ENCODE assay signal across 1 cellular context in the genomic region with DNA sequence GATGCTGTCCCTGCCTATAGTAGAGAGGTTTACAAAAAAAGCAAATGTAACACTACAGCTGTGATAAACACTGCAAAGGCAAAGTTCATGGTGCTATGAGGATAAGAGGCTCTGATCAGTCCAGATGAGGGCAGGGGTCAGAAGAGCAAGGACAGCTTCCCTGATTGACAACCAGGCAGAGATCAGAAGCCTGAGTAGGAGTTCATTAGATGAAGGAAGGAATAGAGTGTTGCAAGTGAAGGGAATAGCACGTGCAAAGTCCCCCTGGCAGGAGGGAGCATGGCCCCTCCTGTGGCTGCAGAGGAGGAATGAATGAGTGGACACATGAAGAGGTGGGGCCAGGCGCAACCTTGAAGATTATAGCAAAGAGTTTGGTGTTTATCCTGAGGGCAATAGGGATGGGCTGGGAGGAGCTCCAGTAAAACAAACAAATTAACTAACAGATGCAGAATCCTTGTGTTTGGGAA.
A peak's percentile ranks its signal among the peaks of the same experiment; 100 is the strongest.
TF ChIP-seq lines count a peak whose summit lies in the region.

No MANE protein-coding gene starts in this region.

TF ChIP-seq in HepG2, 621 proteins besides CTCF, POLR2A, EP300 and RAD21 (continued from another document and continues in another):
- TF ChIP-seq, protein P1, sequence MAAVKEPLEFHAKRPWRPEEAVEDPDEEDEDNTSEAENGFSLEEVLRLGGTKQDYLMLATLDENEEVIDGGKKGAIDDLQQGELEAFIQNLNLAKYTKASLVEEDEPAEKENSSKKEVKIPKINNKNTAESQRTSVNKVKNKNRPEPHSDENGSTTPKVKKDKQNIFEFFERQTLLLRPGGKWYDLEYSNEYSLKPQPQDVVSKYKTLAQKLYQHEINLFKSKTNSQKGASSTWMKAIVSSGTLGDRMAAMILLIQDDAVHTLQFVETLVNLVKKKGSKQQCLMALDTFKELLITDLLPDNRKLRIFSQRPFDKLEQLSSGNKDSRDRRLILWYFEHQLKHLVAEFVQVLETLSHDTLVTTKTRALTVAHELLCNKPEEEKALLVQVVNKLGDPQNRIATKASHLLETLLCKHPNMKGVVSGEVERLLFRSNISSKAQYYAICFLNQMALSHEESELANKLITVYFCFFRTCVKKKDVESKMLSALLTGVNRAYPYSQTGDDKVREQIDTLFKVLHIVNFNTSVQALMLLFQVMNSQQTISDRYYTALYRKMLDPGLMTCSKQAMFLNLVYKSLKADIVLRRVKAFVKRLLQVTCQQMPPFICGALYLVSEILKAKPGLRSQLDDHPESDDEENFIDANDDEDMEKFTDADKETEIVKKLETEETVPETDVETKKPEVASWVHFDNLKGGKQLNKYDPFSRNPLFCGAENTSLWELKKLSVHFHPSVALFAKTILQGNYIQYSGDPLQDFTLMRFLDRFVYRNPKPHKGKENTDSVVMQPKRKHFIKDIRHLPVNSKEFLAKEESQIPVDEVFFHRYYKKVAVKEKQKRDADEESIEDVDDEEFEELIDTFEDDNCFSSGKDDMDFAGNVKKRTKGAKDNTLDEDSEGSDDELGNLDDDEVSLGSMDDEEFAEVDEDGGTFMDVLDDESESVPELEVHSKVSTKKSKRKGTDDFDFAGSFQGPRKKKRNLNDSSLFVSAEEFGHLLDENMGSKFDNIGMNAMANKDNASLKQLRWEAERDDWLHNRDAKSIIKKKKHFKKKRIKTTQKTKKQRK (IDR thresholded peaks at IDR 0.05; ENCODE audit: low read length): no peak
- TF ChIP-seq MNT (IDR thresholded peaks at IDR 0.05) (no peak), SRSF9 (IDR thresholded peaks at IDR 0.05; ENCODE audit: borderline replicate concordance, insufficient read depth, low read depth, low read length, poor library complexity, severe bottlenecking) (no peak), ZNF850 (CRISPR knock-in tag; conservative IDR thresholded peaks at IDR 0.05) (no peak), MEIS1 (CRISPR knock-in tag; IDR thresholded peaks at IDR 0.05; ENCODE audit: borderline replicate concordance) (peak; percentile 55; the same call in 1 of the 2 replicates), ZNF543 (CRISPR knock-in tag; IDR thresholded peaks at IDR 0.05) (no peak), PHF8 (CRISPR knock-in tag; IDR thresholded peaks at IDR 0.05) (no peak), MIER2 (CRISPR knock-in tag; IDR thresholded peaks at IDR 0.05) (no peak), ZNF251 (CRISPR knock-in tag; IDR thresholded peaks at IDR 0.05) (no peak), ATAD3A (CRISPR knock-in tag; IDR thresholded peaks at IDR 0.05) (no peak), ZNF431 (CRISPR knock-in tag; IDR thresholded peaks at IDR 0.05; ENCODE audit: borderline replicate concordance, low read depth) (no peak), ZNF652 (CRISPR knock-in tag; IDR thresholded peaks at IDR 0.05; ENCODE audit: borderline replicate concordance, low read depth) (no peak), CC2D1A (CRISPR knock-in tag; IDR thresholded peaks at IDR 0.05) (no peak), ZNF615 (CRISPR knock-in tag; IDR thresholded peaks at IDR 0.05; ENCODE audit: borderline replicate concordance) (no peak), SIX4 (CRISPR knock-in tag; IDR thresholded peaks at IDR 0.05) (no peak), FOXP4 (CRISPR knock-in tag; IDR thresholded peaks at IDR 0.05) (0 out of 2 replicates have a peak, but pooled peaks have one; percentile 47), HNF4G (IDR thresholded peaks at IDR 0.05; ENCODE audit: borderline replicate concordance, low read depth, low read length) (no peak), HNF4G (CRISPR knock-in tag; IDR thresholded peaks at IDR 0.05; ENCODE audit: borderline replicate concordance, low read depth) (no peak), ZBTB1 (CRISPR knock-in tag; IDR thresholded peaks at IDR 0.05; ENCODE audit: borderline replicate concordance) (no peak), ATF7 (IDR thresholded peaks at IDR 0.05) (no peak), ATF7 (CRISPR knock-in tag; IDR thresholded peaks at IDR 0.05) (no peak), CSRNP1 (CRISPR knock-in tag; IDR thresholded peaks at IDR 0.05) (no peak), RELA (CRISPR knock-in tag; IDR thresholded peaks at IDR 0.05) (no peak), E2F1 (CRISPR knock-in tag; IDR thresholded peaks at IDR 0.05) (no peak), SKIL (CRISPR knock-in tag; IDR thresholded peaks at IDR 0.05; ENCODE audit: borderline replicate concordance) (no peak), ZNF550 (CRISPR knock-in tag; IDR thresholded peaks at IDR 0.05; ENCODE audit: borderline replicate concordance) (no peak), ZFP36L1 (CRISPR knock-in tag; IDR thresholded peaks at IDR 0.05) (no peak), JARID2 (CRISPR knock-in tag; IDR thresholded peaks at IDR 0.05; ENCODE audit: insufficient replicate concordance) (no peak), ETV5 (CRISPR knock-in tag; IDR thresholded peaks at IDR 0.05; ENCODE audit: borderline replicate concordance) (no peak), SAFB2 (CRISPR knock-in tag; IDR thresholded peaks at IDR 0.05; ENCODE audit: borderline replicate concordance, low read depth) (no peak)
- TF ChIP-seq, protein P2, sequence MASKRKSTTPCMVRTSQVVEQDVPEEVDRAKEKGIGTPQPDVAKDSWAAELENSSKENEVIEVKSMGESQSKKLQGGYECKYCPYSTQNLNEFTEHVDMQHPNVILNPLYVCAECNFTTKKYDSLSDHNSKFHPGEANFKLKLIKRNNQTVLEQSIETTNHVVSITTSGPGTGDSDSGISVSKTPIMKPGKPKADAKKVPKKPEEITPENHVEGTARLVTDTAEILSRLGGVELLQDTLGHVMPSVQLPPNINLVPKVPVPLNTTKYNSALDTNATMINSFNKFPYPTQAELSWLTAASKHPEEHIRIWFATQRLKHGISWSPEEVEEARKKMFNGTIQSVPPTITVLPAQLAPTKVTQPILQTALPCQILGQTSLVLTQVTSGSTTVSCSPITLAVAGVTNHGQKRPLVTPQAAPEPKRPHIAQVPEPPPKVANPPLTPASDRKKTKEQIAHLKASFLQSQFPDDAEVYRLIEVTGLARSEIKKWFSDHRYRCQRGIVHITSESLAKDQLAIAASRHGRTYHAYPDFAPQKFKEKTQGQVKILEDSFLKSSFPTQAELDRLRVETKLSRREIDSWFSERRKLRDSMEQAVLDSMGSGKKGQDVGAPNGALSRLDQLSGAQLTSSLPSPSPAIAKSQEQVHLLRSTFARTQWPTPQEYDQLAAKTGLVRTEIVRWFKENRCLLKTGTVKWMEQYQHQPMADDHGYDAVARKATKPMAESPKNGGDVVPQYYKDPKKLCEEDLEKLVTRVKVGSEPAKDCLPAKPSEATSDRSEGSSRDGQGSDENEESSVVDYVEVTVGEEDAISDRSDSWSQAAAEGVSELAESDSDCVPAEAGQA (IDR thresholded peaks at IDR 0.05; ENCODE audit: low read depth): no peak
- TF ChIP-seq, protein P2 (CRISPR knock-in tag; IDR thresholded peaks at IDR 0.05; ENCODE audit: borderline replicate concordance): no peak
- TF ChIP-seq, protein P3, sequence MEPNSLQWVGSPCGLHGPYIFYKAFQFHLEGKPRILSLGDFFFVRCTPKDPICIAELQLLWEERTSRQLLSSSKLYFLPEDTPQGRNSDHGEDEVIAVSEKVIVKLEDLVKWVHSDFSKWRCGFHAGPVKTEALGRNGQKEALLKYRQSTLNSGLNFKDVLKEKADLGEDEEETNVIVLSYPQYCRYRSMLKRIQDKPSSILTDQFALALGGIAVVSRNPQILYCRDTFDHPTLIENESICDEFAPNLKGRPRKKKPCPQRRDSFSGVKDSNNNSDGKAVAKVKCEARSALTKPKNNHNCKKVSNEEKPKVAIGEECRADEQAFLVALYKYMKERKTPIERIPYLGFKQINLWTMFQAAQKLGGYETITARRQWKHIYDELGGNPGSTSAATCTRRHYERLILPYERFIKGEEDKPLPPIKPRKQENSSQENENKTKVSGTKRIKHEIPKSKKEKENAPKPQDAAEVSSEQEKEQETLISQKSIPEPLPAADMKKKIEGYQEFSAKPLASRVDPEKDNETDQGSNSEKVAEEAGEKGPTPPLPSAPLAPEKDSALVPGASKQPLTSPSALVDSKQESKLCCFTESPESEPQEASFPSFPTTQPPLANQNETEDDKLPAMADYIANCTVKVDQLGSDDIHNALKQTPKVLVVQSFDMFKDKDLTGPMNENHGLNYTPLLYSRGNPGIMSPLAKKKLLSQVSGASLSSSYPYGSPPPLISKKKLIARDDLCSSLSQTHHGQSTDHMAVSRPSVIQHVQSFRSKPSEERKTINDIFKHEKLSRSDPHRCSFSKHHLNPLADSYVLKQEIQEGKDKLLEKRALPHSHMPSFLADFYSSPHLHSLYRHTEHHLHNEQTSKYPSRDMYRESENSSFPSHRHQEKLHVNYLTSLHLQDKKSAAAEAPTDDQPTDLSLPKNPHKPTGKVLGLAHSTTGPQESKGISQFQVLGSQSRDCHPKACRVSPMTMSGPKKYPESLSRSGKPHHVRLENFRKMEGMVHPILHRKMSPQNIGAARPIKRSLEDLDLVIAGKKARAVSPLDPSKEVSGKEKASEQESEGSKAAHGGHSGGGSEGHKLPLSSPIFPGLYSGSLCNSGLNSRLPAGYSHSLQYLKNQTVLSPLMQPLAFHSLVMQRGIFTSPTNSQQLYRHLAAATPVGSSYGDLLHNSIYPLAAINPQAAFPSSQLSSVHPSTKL (CRISPR knock-in tag; IDR thresholded peaks at IDR 0.05): peak; percentile 51; the same call in 1 of the 2 replicates
